In the genomic region with DNA sequence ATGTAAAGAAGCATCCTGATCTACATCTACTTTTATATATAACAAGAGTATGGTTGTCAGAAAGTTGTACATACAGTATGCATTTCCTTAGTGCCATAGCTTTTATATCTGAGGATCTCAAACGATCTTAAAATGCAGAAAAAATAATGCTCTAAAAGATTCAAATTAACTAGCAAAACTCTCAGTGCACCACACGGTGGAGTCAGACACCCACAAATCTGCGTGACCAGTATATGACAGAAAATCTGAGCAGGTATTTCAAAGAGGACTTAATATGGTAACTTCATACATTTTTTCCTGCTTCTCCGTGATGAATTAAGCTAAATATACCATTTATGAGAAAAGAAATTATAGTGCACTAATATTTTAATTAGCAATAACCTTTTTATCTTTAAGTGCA, we compare ENCODE assay signal across 10 cellular contexts.
DNase-seq lines count a peak whose midpoint lies in the region; ATAC-seq, FAIRE-seq and TF ChIP-seq lines count a peak whose summit lies in the region.
"Had no signal": no experiment of that assay in that cellular context is flagged by ENCODE, and none has a peak within 500 bp of the region (broad histone marks: within the 10 kb centered on the region; RNA-seq: fewer than 3 reads in every experiment).

No MANE protein-coding gene starts in this region.

- peaks cover 0 to 6% (median 0%) of the 10 kb centered on the region in 4 donors for H3K36me3 ChIP-seq in esophagus muscularis mucosa

- no peak for TF ChIP-seq POLR2A in esophagus muscularis mucosa (IDR thresholded peaks at IDR 0.05; ENCODE audit: low read depth)

- no peak for FAIRE-seq in D721Med (lab: Jason Lieb, UNC)

- TF ChIP-seq CTCF in D721Med (IDR thresholded peaks at IDR 0.05; ENCODE audit: insufficient read depth, missing control alignments) = peak; percentile 51
- peak; percentile 15 for TF ChIP-seq CTCF in epithelial cell of proximal tubule (conservative IDR thresholded peaks at IDR 0.05; ENCODE audit: low read depth, low read length)
- no peak for TF ChIP-seq CTCF in esophagus muscularis mucosa (IDR thresholded peaks at IDR 0.05)

- no peaks in the 10 kb centered on the region for H3K9me3 ChIP-seq in esophagus muscularis mucosa
- H3K9me3 ChIP-seq: heart left ventricle had no signal

- peak; percentile 91 for ATAC-seq in GM19438 (IDR thresholded peaks at IDR 0.05; ENCODE audit: low read depth, unreplicated experiment)
- ATAC-seq: heart left ventricle had no signal

- no peaks in the 10 kb centered on the region for H3K4me1 ChIP-seq in esophagus muscularis mucosa
- H3K4me1 ChIP-seq: heart left ventricle had no signal

- H3K27me3 ChIP-seq in esophagus muscularis mucosa = no peaks in the 10 kb centered on the region
- H3K27me3 ChIP-seq: heart left ventricle had no signal

- DNase-seq in D721Med (ENCODE audit: insufficient read length, low spot score) (no peak), NCI-H69 (lab: John Stamatoyannopoulos, UW) (peak; percentile 32), epithelial cell of proximal tubule (ENCODE audit: low read depth) (no peak), SKM-1 (lab: John Stamatoyannopoulos, UW; ENCODE audit: unreplicated experiment) (no peak), COLO829 (ENCODE audit: low spot score) (no peak), ureter (ENCODE audit: low spot score) (no peak), esophagus muscularis mucosa (ENCODE audit: extremely low spot score) (no peak)
- DNase-seq: activated T-cell treated with anti-CD3 and anti-CD28 coated beads, Interleukin-2, amount 50 U/mL, for 24 hours; heart left ventricle had no signal

- WGBS in esophagus muscularis mucosa = 37% methylated on average over 4 of the region's 4 CpGs

- no peak overlapping the region for H3K4me3 ChIP-seq in epithelial cell of proximal tubule (ENCODE audit: low read depth, low read length)
- no peak overlapping the region for H3K4me3 ChIP-seq in esophagus muscularis mucosa
- H3K4me3 ChIP-seq: heart left ventricle had no signal

- no peak overlapping the region for H3K27ac ChIP-seq in esophagus muscularis mucosa (replicated peaks in 1 of 4)
- H3K27ac ChIP-seq: heart left ventricle had no signal

- intact Hi-C loops in esophagus muscularis mucosa (cut with DNase I) = no loop called here

- no peak for TF ChIP-seq EP300 in esophagus muscularis mucosa (IDR thresholded peaks at IDR 0.05)

Comparison
In these comparisons a context has a peak if more than half of its experiments do, and no peak if none do; other contexts are left out.
1. CTCF ChIP-seq: peak in D721Med (single experiment) and epithelial cell of proximal tubule (single experiment); none in esophagus muscularis mucosa (0 of 3).